In genomic region chr15:73945109-73945508, GRCh38 we compare ENCODE assay signal across 1 cellular context.
A peak's percentile ranks its signal among the peaks of the same experiment; 100 is the strongest.
TF ChIP-seq lines count a peak whose summit lies in the region.

No MANE protein-coding gene starts in this region.

TF ChIP-seq in K562, 482 proteins besides CTCF, POLR2A, EP300 and RAD21 (continues in another document):
- no peak for TF ChIP-seq ZFP91 (CRISPR knock-in tag; IDR thresholded peaks at IDR 0.05)
- TF ChIP-seq NFIX (CRISPR knock-in tag; IDR thresholded peaks at IDR 0.05; ENCODE audit: low read depth), result no peak
- TF ChIP-seq STAT6 (CRISPR knock-in tag; IDR thresholded peaks at IDR 0.05), result no peak
- no peak for TF ChIP-seq HINFP (tag; conservative IDR thresholded peaks at IDR 0.05; ENCODE audit: low read depth)
- no peak for TF ChIP-seq CTCFL (IDR thresholded peaks at IDR 0.05; ENCODE audit: borderline replicate concordance, insufficient read depth, low read depth, low read length, poor library complexity, severe bottlenecking)
- TF ChIP-seq ZNF23 (CRISPR knock-in tag; IDR thresholded peaks at IDR 0.05), result no peak
- TF ChIP-seq GTF2B (IDR thresholded peaks at IDR 0.05; ENCODE audit: extremely low read depth, insufficient read length), result no peak
- TF ChIP-seq MLX (CRISPR knock-in tag; conservative IDR thresholded peaks at IDR 0.05), result no peak
- no peak for TF ChIP-seq TFAP4 (CRISPR knock-in tag; IDR thresholded peaks at IDR 0.05; ENCODE audit: borderline replicate concordance)
- no peak for TF ChIP-seq MAX (CRISPR knock-in tag; IDR thresholded peaks at IDR 0.05)
- TF ChIP-seq ZNF212 (CRISPR knock-in tag; IDR thresholded peaks at IDR 0.05), result no peak
- TF ChIP-seq BCOR (IDR thresholded peaks at IDR 0.05), result peak; percentile 60; the same call in 1 of the 2 replicates
- no peak for TF ChIP-seq NUFIP1 (IDR thresholded peaks at IDR 0.05; ENCODE audit: partially characterized antibody)
- TF ChIP-seq ZBED1 (IDR thresholded peaks at IDR 0.05), result no peak
- TF ChIP-seq GABPB1 (CRISPR knock-in tag; IDR thresholded peaks at IDR 0.05), result no peak
- TF ChIP-seq ZNF354B (CRISPR knock-in tag; IDR thresholded peaks at IDR 0.05), result no peak
- TF ChIP-seq GTF3C2 (IDR thresholded peaks at IDR 0.05; ENCODE audit: borderline replicate concordance, extremely low read depth, insufficient read length), result peak; percentile 15
- no peak for TF ChIP-seq CAMTA2 (CRISPR knock-in tag; conservative IDR thresholded peaks at IDR 0.05)
- TF ChIP-seq RHOXF2B (CRISPR knock-in tag; conservative IDR thresholded peaks at IDR 0.05), result no peak
- TF ChIP-seq ZBTB40 (IDR thresholded peaks at IDR 0.05), result no peak
- no peak for TF ChIP-seq ZBTB40 (CRISPR knock-in tag; IDR thresholded peaks at IDR 0.05)
- TF ChIP-seq ZNF707 (CRISPR knock-in tag; conservative IDR thresholded peaks at IDR 0.05), result no peak
